ENCODE assay signal across 9 cellular contexts in the genomic region with DNA sequence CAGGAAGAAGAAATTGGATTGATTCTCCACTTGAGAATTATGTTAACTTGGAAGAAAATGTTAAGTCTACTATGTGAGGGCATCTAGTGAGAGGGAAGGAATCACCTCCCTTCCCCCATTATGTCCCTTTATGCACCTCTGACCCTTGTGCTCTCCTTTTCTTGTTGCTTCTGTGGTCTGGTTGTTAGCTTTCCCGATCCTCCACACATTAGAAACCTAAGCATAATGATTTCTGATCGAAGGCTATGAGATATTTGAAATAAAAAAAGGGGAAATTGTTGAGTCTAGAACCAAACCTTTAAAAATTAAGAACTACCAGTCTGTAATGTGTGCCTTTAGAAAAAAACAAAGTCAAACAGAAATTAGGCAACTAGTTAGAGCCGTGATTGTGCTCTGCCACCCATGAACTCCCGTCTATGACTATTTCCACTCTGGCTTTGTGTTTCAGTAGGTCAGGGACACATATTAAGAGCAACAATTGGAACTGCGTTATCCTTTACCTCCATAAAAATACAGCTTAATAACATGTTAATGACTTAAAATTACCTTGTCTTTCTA. TPM values are rescaled to one million over a fixed set of nuclear protein-coding genes. Genes with fewer than 3 reads are reported as not detected.
A peak's percentile ranks its signal among the peaks of the same experiment; 100 is the strongest.
DNase-seq lines count a peak whose midpoint lies in the region; ATAC-seq and TF ChIP-seq lines count a peak whose summit lies in the region.
"Had no signal": no experiment of that assay in that cellular context is flagged by ENCODE, and none has a peak within 500 bp of the region (broad histone marks: within the 10 kb centered on the region; RNA-seq: fewer than 3 reads in every experiment).

No MANE protein-coding gene starts in this region.

- H4K8ac ChIP-seq in trophoblast cell (ENCODE audit: low read depth, low read length): no peak overlapping the region

- H2AK5ac ChIP-seq in trophoblast cell (ENCODE audit: low read length): no peak overlapping the region

- intact Hi-C loops in PC-3 (cut with micrococcal nuclease): loop anchor here (2.0 to 10.0 kb wide), 4 partner anchors 263 to 1136 kb away; no protein-coding TSS in a partner anchor

- H3K27ac ChIP-seq in C4-2B: peak overlapping the region; percentile 96
- peak overlapping the region; percentile 41 for H3K27ac ChIP-seq in PC-3 (ENCODE audit: low read length)
- peak overlapping the region; percentile 52 for H3K27ac ChIP-seq in trophoblast cell (ENCODE audit: low read depth, low read length)

- H3K9ac ChIP-seq in PC-3 (ENCODE audit: low read length) (peak overlapping the region; percentile 71), trophoblast cell (ENCODE audit: low read length) (no peak overlapping the region)

- no peak overlapping the region for H3K4me3 Mint-ChIP-seq in activated CD4-positive, alpha-beta memory T cell treated with anti-CD3 and anti-CD28 coated beads, Interleukin-2, amount 10 ng/mL, durations not matched to agents 7 days and 5 days
- no peak overlapping the region for H3K4me3 Mint-ChIP-seq in stimulated activated naive CD8-positive, alpha-beta T cell treated with anti-CD3 and anti-CD28 coated beads, Interleukin-15, amount 100 ng/mL, for 72 hours

- peak overlapping the region; percentile 82 for H2BK5ac ChIP-seq in trophoblast cell (ENCODE audit: low read depth, low read length, poor library complexity)

- DNase-seq in PC-3: no peak
- no peak for DNase-seq in fibroblast of mammary gland (ENCODE audit: low read depth)
- no peak for DNase-seq in trophoblast cell
- no peak for DNase-seq in activated CD4-positive, alpha-beta memory T cell treated with anti-CD3 and anti-CD28 coated beads, Interleukin-2, amount 10 ng/mL, durations not matched to agents 7 days and 5 days
- DNase-seq in stimulated activated naive CD8-positive, alpha-beta T cell treated with anti-CD3 and anti-CD28 coated beads, Interleukin-15, amount 100 ng/mL, for 72 hours: no peak
- DNase-seq in middle frontal gyrus (ENCODE audit: extremely low spot score, low spot score): no peak
- DNase-seq: left colon had no signal

- H2AFZ ChIP-seq in PC-3 (ENCODE audit: low read length) (peak overlapping the region; percentile 97), trophoblast cell (ENCODE audit: insufficient read depth, low read length, poor library complexity) (no peak overlapping the region)

- H3K79me2 ChIP-seq in PC-3 (ENCODE audit: low read length) (peaks cover 22% of the 10 kb centered on the region), trophoblast cell (ENCODE audit: control insufficient read depth, insufficient read depth, low read length, poor library complexity) (peaks cover 14% of the 10 kb centered on the region)

- H3K9me3 Mint-ChIP-seq in activated CD4-positive, alpha-beta memory T cell treated with anti-CD3 and anti-CD28 coated beads, Interleukin-2, amount 10 ng/mL, durations not matched to agents 7 days and 5 days: peaks cover 5% of the 10 kb centered on the region
- H3K9me3 Mint-ChIP-seq in stimulated activated naive CD8-positive, alpha-beta T cell treated with anti-CD3 and anti-CD28 coated beads, Interleukin-15, amount 100 ng/mL, for 72 hours: no peaks in the 10 kb centered on the region

- H3K27me3 ChIP-seq in PC-3 (ENCODE audit: low read length): no peaks in the 10 kb centered on the region
- no peaks in the 10 kb centered on the region for H3K27me3 ChIP-seq in trophoblast cell (ENCODE audit: insufficient read depth, low read length)

- no peak overlapping the region for H3K27ac Mint-ChIP-seq in activated CD4-positive, alpha-beta memory T cell treated with anti-CD3 and anti-CD28 coated beads, Interleukin-2, amount 10 ng/mL, durations not matched to agents 7 days and 5 days
- H3K27ac Mint-ChIP-seq in stimulated activated naive CD8-positive, alpha-beta T cell treated with anti-CD3 and anti-CD28 coated beads, Interleukin-15, amount 100 ng/mL, for 72 hours: no peak overlapping the region

- CTCF ChIA-PET in PC-3 (lab: Charles Lee): interaction anchor here (0.8 to 1.1 kb wide), 2 partner anchors 23 kb away, joined by 3 read pairs; no protein-coding TSS in a partner anchor
- CTCF ChIA-PET in activated CD4-positive, alpha-beta memory T cell treated with anti-CD3 and anti-CD28 coated beads, Interleukin-2, amount 10 ng/mL, durations not matched to agents 7 days and 5 days (lab: Charles Lee): no interaction called here

- no TSS peak for BruUV-seq in PC-3 (replicated peaks; lab: Mats Ljungman, UMichigan)

- no peaks in the 10 kb centered on the region for H3K9me3 ChIP-seq in PC-3 (ENCODE audit: low read length)
- H3K9me3 ChIP-seq in trophoblast cell (ENCODE audit: insufficient read depth, low read depth, low read length): no peaks in the 10 kb centered on the region

- H3K4me1 ChIP-seq in PC-3 (ENCODE audit: insufficient read depth, low read length) (peaks cover 39% of the 10 kb centered on the region), trophoblast cell (ENCODE audit: control insufficient read depth in 1 of 2, insufficient read depth in 2 of 2, low read length in 2 of 2) (peaks cover 6 to 8% of the 10 kb centered on the region in 2 experiments)

- 0 out of 2 replicates have a peak, but pooled peaks have one; percentile 10 for ATAC-seq in PC-3
- ATAC-seq in stimulated activated naive CD8-positive, alpha-beta T cell treated with anti-CD3 and anti-CD28 coated beads, Interleukin-15, amount 100 ng/mL, for 72 hours: no peak
- ATAC-seq in HG03045 (IDR thresholded peaks at IDR 0.05; ENCODE audit: unreplicated experiment): no peak
- ATAC-seq: left colon had no signal

- POLR2A ChIA-PET in PC-3 (lab: Charles Lee; ENCODE audit: unreplicated experiment): no interaction called here
- POLR2A ChIA-PET in activated CD4-positive, alpha-beta memory T cell treated with anti-CD3 and anti-CD28 coated beads, Interleukin-2, amount 10 ng/mL, durations not matched to agents 7 days and 5 days (lab: Charles Lee): no interaction called here

- H4K12ac ChIP-seq in trophoblast cell (ENCODE audit: low read depth, low read length): no peak overlapping the region

- peaks cover 34% of the 10 kb centered on the region for H3K27me3 Mint-ChIP-seq in activated CD4-positive, alpha-beta memory T cell treated with anti-CD3 and anti-CD28 coated beads, Interleukin-2, amount 10 ng/mL, durations not matched to agents 7 days and 5 days
- H3K27me3 Mint-ChIP-seq in stimulated activated naive CD8-positive, alpha-beta T cell treated with anti-CD3 and anti-CD28 coated beads, Interleukin-15, amount 100 ng/mL, for 72 hours: peaks cover 66% of the 10 kb centered on the region

- H4K20me1 ChIP-seq in PC-3 (ENCODE audit: low read length): no peaks in the 10 kb centered on the region

- H3K4me1 Mint-ChIP-seq in activated CD4-positive, alpha-beta memory T cell treated with anti-CD3 and anti-CD28 coated beads, Interleukin-2, amount 10 ng/mL, durations not matched to agents 7 days and 5 days: no peaks in the 10 kb centered on the region
- peaks cover 10% of the 10 kb centered on the region for H3K4me1 Mint-ChIP-seq in stimulated activated naive CD8-positive, alpha-beta T cell treated with anti-CD3 and anti-CD28 coated beads, Interleukin-15, amount 100 ng/mL, for 72 hours

- H3K36me3 ChIP-seq in PC-3 (ENCODE audit: low read depth, low read length) (no peaks in the 10 kb centered on the region), trophoblast cell (ENCODE audit: control insufficient read depth in 1 of 2, insufficient read depth in 2 of 2, low read length in 2 of 2) (no peaks in the 10 kb centered on the region)

- H3K4ac ChIP-seq in trophoblast cell (ENCODE audit: low read depth, low read length): no peak overlapping the region

- TF ChIP-seq CTCF in C4-2B (conservative IDR thresholded peaks at IDR 0.05) (no peak), PC-3 (conservative IDR thresholded peaks at IDR 0.05; ENCODE audit: low read depth, low read length) (no peak), fibroblast of mammary gland (conservative IDR thresholded peaks at IDR 0.05; ENCODE audit: control insufficient read depth, insufficient read depth, low read depth, low read length) (no peak)

- peaks cover 28% of the 10 kb centered on the region for H3K79me1 ChIP-seq in trophoblast cell (ENCODE audit: low read length)

- no peak overlapping the region for H3K14ac ChIP-seq in trophoblast cell (ENCODE audit: low read length)

- H3K4me3 ChIP-seq in PC-3 (ENCODE audit: low read length) (peak overlapping the region; percentile 88), fibroblast of mammary gland (ENCODE audit: control insufficient read depth, low read depth, low read length) (peak overlapping the region; percentile 82), trophoblast cell (ENCODE audit: low read depth, low read length) (no peak overlapping the region)

- H3F3A ChIP-seq in PC-3 (ENCODE audit: low read length, unreplicated experiment): no peaks in the 10 kb centered on the region

- H4K91ac ChIP-seq in trophoblast cell (ENCODE audit: low read depth, low read length): no peak overlapping the region

- peaks cover 5% of the 10 kb centered on the region for H3K36me3 Mint-ChIP-seq in activated CD4-positive, alpha-beta memory T cell treated with anti-CD3 and anti-CD28 coated beads, Interleukin-2, amount 10 ng/mL, durations not matched to agents 7 days and 5 days (ENCODE audit: low read depth)

- no peaks in the 10 kb centered on the region for H3K9me2 ChIP-seq in PC-3 (replicated peaks; ENCODE audit: low read length)

- H3K23ac ChIP-seq in trophoblast cell (ENCODE audit: low read length): no peak overlapping the region

- peak overlapping the region; percentile 68 for H2BK120ac ChIP-seq in trophoblast cell (ENCODE audit: insufficient read depth, low read length, poor library complexity)

- H2BK12ac ChIP-seq in trophoblast cell (ENCODE audit: low read length): peak overlapping the region; percentile 94

- H3K4me2 ChIP-seq in PC-3 (ENCODE audit: low read length) (peak overlapping the region; percentile 98), trophoblast cell (ENCODE audit: low read length) (peak overlapping the region; percentile 60)

- WGBS in trophoblast cell (ENCODE audit: extremely low coverage, insufficient coverage, insufficient read length): no CpG with 5 or more reads among the region's 5 CpGs

- no peak overlapping the region for H3K18ac ChIP-seq in trophoblast cell (ENCODE audit: low read length)

RNA-seq across cellular contexts. Expression of a gene that starts 0.5 kb away (rescaled TPM):
- total RNA-seq in PC-3 (2014; rRNA removed): 2.9 and 3.5 TPM in 2 replicates
- polyA plus RNA-seq in trophoblast cell (2013): 22.2 and 22.9 TPM in 2 replicates
- not detected for total RNA-seq in activated CD4-positive, alpha-beta memory T cell treated with anti-CD3 and anti-CD28 coated beads, Interleukin-2, amount 10 ng/mL, durations not matched to agents 7 days and 5 days

Comparison
In these comparisons a context has a peak if more than half of its experiments do, and no peak if none do; other contexts are left out.
1. H3K27ac ChIP-seq: peak in every context shown above with its lines; median percentile 96 in C4-2B; 52 in trophoblast cell; 41 in PC-3.